ENCODE assay signal across 8 cellular contexts in the genomic region with DNA sequence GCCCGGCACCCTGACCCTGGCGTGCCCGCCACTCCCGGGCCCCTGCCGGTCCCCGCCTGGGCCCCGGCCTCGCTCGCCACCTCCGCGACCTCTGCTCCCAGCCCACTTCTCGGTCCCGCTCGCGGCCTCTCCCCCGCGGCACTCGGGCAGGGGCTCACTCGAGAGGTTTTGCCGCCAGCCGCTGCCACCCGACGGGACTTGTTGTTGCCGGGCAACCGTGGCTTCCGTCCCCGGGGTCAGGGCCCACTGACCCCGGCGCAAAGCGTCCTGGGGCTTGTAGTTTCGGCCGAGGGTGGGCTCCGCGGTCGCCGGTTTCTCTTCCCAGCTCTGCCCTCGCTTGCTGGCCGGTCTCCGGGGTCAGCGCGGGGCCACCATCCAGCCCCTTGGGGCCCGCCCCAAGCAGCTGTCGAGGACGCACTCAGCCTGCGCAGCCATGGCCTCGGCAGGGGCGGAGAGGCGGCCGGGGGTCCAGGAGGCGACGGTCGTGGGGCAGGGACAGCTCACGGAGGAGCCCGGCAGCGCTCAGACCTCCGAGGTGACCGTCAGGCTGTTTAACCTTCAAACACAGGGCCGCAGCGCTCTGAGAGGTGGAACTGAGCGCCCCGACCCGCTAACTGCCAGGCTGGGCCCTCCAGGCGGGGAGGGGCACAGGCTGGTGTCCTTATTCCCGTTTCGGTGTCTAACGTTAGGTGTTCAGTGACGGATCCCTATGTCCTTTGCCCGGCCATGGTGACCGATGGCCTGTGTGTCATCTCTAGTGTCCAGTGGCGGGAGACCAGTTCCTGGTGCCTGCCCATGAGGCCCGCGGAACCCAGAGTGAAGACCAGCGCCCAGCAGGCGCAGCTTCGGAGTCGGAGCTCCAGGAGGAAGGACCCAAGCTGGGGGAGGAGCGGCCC. TPM values are rescaled to one million over a fixed set of nuclear protein-coding genes. Genes with fewer than 3 reads are reported as not detected.
DNase-seq lines count a peak whose midpoint lies in the region; ATAC-seq and TF ChIP-seq lines count a peak whose summit lies in the region.

A gene with protein sequence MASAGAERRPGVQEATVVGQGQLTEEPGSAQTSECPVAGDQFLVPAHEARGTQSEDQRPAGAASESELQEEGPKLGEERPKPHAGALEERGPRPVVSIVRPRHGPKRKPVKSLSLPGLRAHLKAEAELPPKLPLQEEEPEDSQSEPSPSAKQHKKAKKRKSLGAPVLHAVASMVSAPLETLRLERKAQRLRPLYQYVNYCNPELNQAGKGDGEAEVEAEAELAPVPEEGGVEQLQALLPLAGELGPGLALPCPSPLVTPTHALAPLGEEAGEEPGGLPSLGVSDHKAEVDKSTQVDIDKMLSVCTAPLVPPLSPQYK (plus strand): TSS at position 277 of the 896 bp plus-strand sequence. CDS start 157 bp downstream, at position 434.
A gene with protein sequence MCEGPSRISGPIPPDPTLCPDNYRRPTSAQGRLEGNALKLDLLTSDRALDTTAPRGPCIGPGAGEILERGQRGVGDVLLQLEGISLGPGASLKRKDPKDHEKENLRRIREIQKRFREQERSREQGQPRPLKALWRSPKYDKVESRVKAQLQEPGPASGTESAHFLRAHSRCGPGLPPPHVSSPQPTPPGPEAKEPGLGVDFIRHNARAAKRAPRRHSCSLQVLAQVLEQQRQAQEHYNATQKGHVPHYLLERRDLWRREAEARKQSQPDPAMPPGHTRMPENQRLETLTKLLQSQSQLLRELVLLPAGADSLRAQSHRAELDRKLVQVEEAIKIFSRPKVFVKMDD (minus strand): TSS at position 213 of the 896 bp plus-strand sequence. CDS start 308 bp downstream, outside the sequence.

- peak within 1 kb of the TSS; percentile 86 for H3K4me3 Mint-ChIP-seq in activated CD4-positive, alpha-beta memory T cell treated with anti-CD3 and anti-CD28 coated beads, Interleukin-2, amount 10 ng/mL, durations not matched to agents 7 days and 5 days

- peak; percentile 47 for ATAC-seq in HG02973 (IDR thresholded peaks at IDR 0.05; ENCODE audit: unreplicated experiment)
- ATAC-seq in lung (ENCODE audit: insufficient read depth, low FRiP score), result peak; percentile 82

- no peaks in the 10 kb centered on the region for H3K27me3 ChIP-seq in lung (ENCODE audit: control insufficient read depth, insufficient read depth)

- no peaks in the 10 kb centered on the region for H3K9me3 ChIP-seq in lung (ENCODE audit: control insufficient read depth in 2 of 2, insufficient read depth in 1 of 2, low read length in 1 of 2)

- CTCF ChIA-PET in activated CD4-positive, alpha-beta memory T cell treated with anti-CD3 and anti-CD28 coated beads, Interleukin-2, amount 10 ng/mL, durations not matched to agents 7 days and 5 days (lab: Charles Lee), result interaction anchor here (1.0 to 16.7 kb wide), 13 partner anchors 22 to 274 kb away, joined by 3 to 179 read pairs (median 7); partner anchors contain the start of genes ATP6V0D1, CARMIL2 and CTCF

- no peaks in the 10 kb centered on the region for H3K27me3 Mint-ChIP-seq in activated CD4-positive, alpha-beta memory T cell treated with anti-CD3 and anti-CD28 coated beads, Interleukin-2, amount 10 ng/mL, durations not matched to agents 7 days and 5 days

- WGBS in lung, 2 donors, result 3 to 4% methylated on average over 72 to 77 of the region's 77 CpGs

- TF ChIP-seq CTCF in lung (IDR thresholded peaks at IDR 0.05; ENCODE audit: control extremely low read depth, extremely low read depth), result no peak

- POLR2A ChIA-PET in activated CD4-positive, alpha-beta memory T cell treated with anti-CD3 and anti-CD28 coated beads, Interleukin-2, amount 10 ng/mL, durations not matched to agents 7 days and 5 days (lab: Charles Lee), result interaction anchor here (1.0 to 3.7 kb wide), 10 partner anchors 8 to 186 kb away, joined by 3 to 15 read pairs (median 6); partner anchors contain the start of genes ATP6V0D1, CARMIL2, CTCF and GFOD2

- H3K4me3 ChIP-seq in lung, result peak within 1 kb of the TSS; percentile 59

- DNase-seq in NCI-H1417 (lab: John Stamatoyannopoulos, UW), result peak; percentile 64 to 86 (median 81)
- no peak for DNase-seq in NCI-H1417 treated with DMSO at 0.1 percent for 48 hours (lab: John Stamatoyannopoulos, UW)
- DNase-seq in NCI-H510A treated with DMSO at 0.1 percent for 48 hours (lab: John Stamatoyannopoulos, UW), result peak; percentile 27
- DNase-seq in activated CD4-positive, alpha-beta memory T cell treated with anti-CD3 and anti-CD28 coated beads, Interleukin-2, amount 10 ng/mL, durations not matched to agents 7 days and 5 days, result peak; percentile 87
- peak; percentile 94 for DNase-seq in ecto neural progenitor cell (ENCODE audit: low spot score)
- DNase-seq in lung (ENCODE audit: low spot score), result peak; percentile 86
- peak; percentile 53 to 77 (median 64) for DNase-seq in stimulated activated CD4-positive, alpha-beta T cell treated with anti-CD3 and anti-CD28 coated beads, TNF-alpha, amount 100 ng/mL, for 24 hours (ENCODE audit: low read depth in 3 of 3)

- H3K27ac ChIP-seq in lung (ENCODE audit: low read depth in 1 of 2, low read length in 1 of 2), result peak within 1 kb of the TSS; percentile 86 to 89

- peaks cover 27% of the 10 kb centered on the region for H3K4me1 Mint-ChIP-seq in activated CD4-positive, alpha-beta memory T cell treated with anti-CD3 and anti-CD28 coated beads, Interleukin-2, amount 10 ng/mL, durations not matched to agents 7 days and 5 days

- peak within 1 kb of the TSS; percentile 47 for H3K27ac Mint-ChIP-seq in activated CD4-positive, alpha-beta memory T cell treated with anti-CD3 and anti-CD28 coated beads, Interleukin-2, amount 10 ng/mL, durations not matched to agents 7 days and 5 days

- no peaks in the 10 kb centered on the region for H3K36me3 Mint-ChIP-seq in activated CD4-positive, alpha-beta memory T cell treated with anti-CD3 and anti-CD28 coated beads, Interleukin-2, amount 10 ng/mL, durations not matched to agents 7 days and 5 days (ENCODE audit: low read depth)

- H3K9me3 Mint-ChIP-seq in activated CD4-positive, alpha-beta memory T cell treated with anti-CD3 and anti-CD28 coated beads, Interleukin-2, amount 10 ng/mL, durations not matched to agents 7 days and 5 days, result no peaks in the 10 kb centered on the region

- H3K36me3 ChIP-seq in lung (ENCODE audit: control insufficient read depth in 2 of 2, insufficient read depth in 2 of 2, low read length in 2 of 2), result peaks cover 0 to 8% of the 10 kb centered on the region in 2 donors

- H3K4me1 ChIP-seq in lung (ENCODE audit: control insufficient read depth in 2 of 2, insufficient read depth in 2 of 2, low read length in 2 of 2), result peaks cover 0 to 8% of the 10 kb centered on the region in 2 donors

RNA-seq across cellular contexts. Expression of the first gene that starts in this region (rescaled TPM):
- total RNA-seq in activated CD4-positive, alpha-beta memory T cell treated with anti-CD3 and anti-CD28 coated beads, Interleukin-2, amount 10 ng/mL, durations not matched to agents 7 days and 5 days, result 1 to 10 TPM; 2.9 to 4.3 TPM
- 1 to 10 TPM; 6.1 to 6.4 TPM for total RNA-seq in lung
- polyA plus RNA-seq in lung, result 1 to 10 TPM; 3.7 to 4.4 TPM

RNA-seq across cellular contexts. Expression of the second gene that starts in this region (rescaled TPM):
- total RNA-seq in activated CD4-positive, alpha-beta memory T cell treated with anti-CD3 and anti-CD28 coated beads, Interleukin-2, amount 10 ng/mL, durations not matched to agents 7 days and 5 days, result 1 to 10 TPM; 7.4 to 8.1 TPM
- total RNA-seq in lung, result 10 to 100 TPM; 27.1 to 35.9 TPM
- 10 to 100 TPM; 24.4 to 35.0 TPM for polyA plus RNA-seq in lung
